21 cellular contexts compared by ENCODE assay signal in genomic region chr6:134585529-134585873, GRCh38.
DNase-seq lines count a peak whose midpoint lies in the region; TF ChIP-seq lines count a peak whose summit lies in the region.
"Had no signal": no experiment of that assay in that cellular context is flagged by ENCODE, and none has a peak within 500 bp of the region (broad histone marks: within the 10 kb centered on the region; RNA-seq: fewer than 3 reads in every experiment).

No MANE protein-coding gene starts in this region.

- no peaks in the 10 kb centered on the region for H3K36me3 ChIP-seq in brain microvascular endothelial cell (replicated peaks)
- H3K36me3 ChIP-seq: colonic mucosa, tibial nerve had no signal

- H3K4me3 ChIP-seq in brain microvascular endothelial cell (ENCODE audit: low read depth, low read length) = no peak overlapping the region
- H3K4me3 ChIP-seq: colonic mucosa, tibial nerve had no signal

- DNase-seq in A172 (ENCODE audit: low spot score) (peak; percentile 39), ELF-1 (ENCODE audit: low read depth, low spot score) (peak; percentile 51), NCI-H345 treated with DMSO at 0.1 percent for 48 hours (lab: John Stamatoyannopoulos, UW; ENCODE audit: unreplicated experiment) (peak; percentile 97), brain microvascular endothelial cell (peak; percentile 58), NCI-H774 (lab: John Stamatoyannopoulos, UW) (no peak), DMS114 treated with DMSO at 0.1 percent for 48 hours (lab: John Stamatoyannopoulos, UW; ENCODE audit: unreplicated experiment) (no peak), COLO829 (ENCODE audit: low spot score) (no peak), NCI-H82 (lab: John Stamatoyannopoulos, UW) (no peak)
- DNase-seq: activated CD4-positive, alpha-beta T cell treated with anti-CD3 and anti-CD28 coated beads for 4 hours; CD4-positive, CD25-positive, alpha-beta regulatory T cell; colonic mucosa; DMS79 treated with DMSO at 0.1 percent for 48 hours; head of caudate nucleus; Karpas-422; NCI-H1092; NCI-H2171; nephron progenitor cell; stimulated activated CD4-positive, alpha-beta T cell treated with anti-CD3 and anti-CD28 coated beads, Interleukin-1b, Interleukin-23, amount 100 ng/mL, for 48 hours; stimulated activated naive CD4-positive, alpha-beta T cell had no signal

- no peaks in the 10 kb centered on the region for H3K27me3 ChIP-seq in brain microvascular endothelial cell (replicated peaks)
- H3K27me3 ChIP-seq: colonic mucosa, tibial nerve had no signal

- H3K27ac ChIP-seq in brain microvascular endothelial cell = peak overlapping the region; percentile 10
- H3K27ac ChIP-seq: colonic mucosa, RWPE1, tibial nerve had no signal

- in situ Hi-C loops in brain microvascular endothelial cell (cut with HindIII; ENCODE audit: low pct_ligation_motif_present, low sequenced_read_pairs) = no loop called here

- TF ChIP-seq CTCF in brain microvascular endothelial cell (IDR thresholded peaks at IDR 0.05; ENCODE audit: low read depth, low read length, missing control alignments) = no peak

Comparison
In these comparisons a context has a peak if more than half of its experiments do, and no peak if none do; other contexts are left out.
1. DNase-seq: peak in A172 (single experiment), ELF-1 (single experiment), NCI-H345 treated with DMSO at 0.1 percent for 48 hours (single experiment) and brain microvascular endothelial cell (single experiment); none in NCI-H774 (single experiment), DMS114 treated with DMSO at 0.1 percent for 48 hours (single experiment), COLO829 (single experiment) and NCI-H82 (single experiment).